9 cellular contexts compared by ENCODE assay signal in genomic region chrX:136204571-136204970, GRCh38. TPM values are rescaled to one million over a fixed set of nuclear protein-coding genes. Genes with fewer than 3 reads are reported as not detected.
DNase-seq lines count a peak whose midpoint lies in the region; ATAC-seq and TF ChIP-seq lines count a peak whose summit lies in the region.
"Had no signal": no experiment of that assay in that cellular context is flagged by ENCODE, and none has a peak within 500 bp of the region (broad histone marks: within the 10 kb centered on the region; RNA-seq: fewer than 3 reads in every experiment).

No MANE protein-coding gene starts in this region.

- DNase-seq in NCI-H748 (lab: John Stamatoyannopoulos, UW; ENCODE audit: unreplicated experiment) (peak; percentile 27), NCI-H748 treated with DMSO at 0.1 percent for 48 hours (lab: John Stamatoyannopoulos, UW) (no peak), ascending aorta (ENCODE audit: low spot score in 2 of 2) (peak in 1 of 2 donors; percentile 84), right cardiac atrium (peak in 2 of 3 donors; percentile 58 to 61), stomach (no peak), MM.1S (no peak), NCI-H526 (lab: John Stamatoyannopoulos, UW) (no peak)
- DNase-seq: KG1 had no signal

- no peak for TF ChIP-seq POLR2A in stomach (IDR thresholded peaks at IDR 0.05)

- peaks cover 14 to 38% of the 10 kb centered on the region in 2 donors for H3K4me1 ChIP-seq in ascending aorta
- peaks cover 1% of the 10 kb centered on the region for H3K4me1 ChIP-seq in right cardiac atrium (ENCODE audit: control insufficient read depth, insufficient read depth, low read length)
- peaks cover 0 to 36% (median 26%) of the 10 kb centered on the region in 4 donors for H3K4me1 ChIP-seq in stomach
- peaks cover 18% of the 10 kb centered on the region for H3K4me1 ChIP-seq in MM.1S (ENCODE audit: low read length)

- H3K9ac ChIP-seq in MM.1S (ENCODE audit: low read length) = no peak overlapping the region

- intact Hi-C loops in ascending aorta (cut with DNase I) (no loop called here), right cardiac atrium (cut with DNase I) (loop anchor here in 1 of 4 donors (10.0 kb wide), 1 partner anchor 180 kb away; no protein-coding TSS in a partner anchor), stomach (cut with DNase I; ENCODE audit: low total_unique reads) (no loop called here)

- H2AFZ ChIP-seq in MM.1S (ENCODE audit: low read length) = no peak overlapping the region

- H3K9me3 ChIP-seq in ascending aorta = no peaks in the 10 kb centered on the region
- H3K9me3 ChIP-seq in right cardiac atrium (ENCODE audit: control insufficient read depth, low read length) = no peaks in the 10 kb centered on the region
- H3K9me3 ChIP-seq in stomach = no peaks in the 10 kb centered on the region
- no peaks in the 10 kb centered on the region for H3K9me3 ChIP-seq in MM.1S (replicated peaks; ENCODE audit: insufficient read depth, low read length)

- H3K27me3 ChIP-seq in ascending aorta = no peaks in the 10 kb centered on the region
- H3K27me3 ChIP-seq in right cardiac atrium (ENCODE audit: control insufficient read depth, insufficient read depth) = no peaks in the 10 kb centered on the region
- peaks cover 0 to 7% (median 0%) of the 10 kb centered on the region in 3 donors for H3K27me3 ChIP-seq in stomach
- H3K27me3 ChIP-seq in MM.1S (replicated peaks; ENCODE audit: insufficient read depth, low read length) = no peaks in the 10 kb centered on the region

- TF ChIP-seq CTCF in ascending aorta (IDR thresholded peaks at IDR 0.05) (no peak), stomach (IDR thresholded peaks at IDR 0.05) (no peak), MM.1S (IDR thresholded peaks at IDR 0.05; ENCODE audit: low read length) (no peak)

- H3K36me3 ChIP-seq in ascending aorta (peaks cover 22 to 28% of the 10 kb centered on the region in 2 donors), stomach (peaks cover 0 to 24% (median 17%) of the 10 kb centered on the region in 4 donors), MM.1S (replicated peaks; ENCODE audit: insufficient read depth, low read length) (no peaks in the 10 kb centered on the region)

- H3K27ac ChIP-seq in ascending aorta (peak overlapping the region; percentile 45 to 60), right cardiac atrium (ENCODE audit: low read length) (peak overlapping the region; percentile 83), stomach (peak overlapping the region; percentile 48 to 84 (median 74)), MM.1S (ENCODE audit: low read length) (no peak overlapping the region)

- ATAC-seq in right cardiac atrium (peak; percentile 70 to 87), GM21786 (IDR thresholded peaks at IDR 0.05; ENCODE audit: unreplicated experiment) (no peak)

- H3K4me2 ChIP-seq in MM.1S (ENCODE audit: low read depth, low read length) = no peak overlapping the region

- peaks cover 8% of the 10 kb centered on the region; the same call in 1 of the 2 replicates for H3K79me2 ChIP-seq in MM.1S (ENCODE audit: low read length)

- no peaks in the 10 kb centered on the region for H3F3A ChIP-seq in MM.1S (ENCODE audit: insufficient read depth, low read length)

- no peak for TF ChIP-seq EP300 in stomach (IDR thresholded peaks at IDR 0.05)

- no peaks in the 10 kb centered on the region for H3K9me2 ChIP-seq in MM.1S (replicated peaks; ENCODE audit: insufficient read depth, low read length)

- H3K4me3 ChIP-seq in ascending aorta (peak overlapping the region in 1 of 2 donors; percentile 51), right cardiac atrium (ENCODE audit: low read length) (peak overlapping the region; percentile 40), stomach (peak overlapping the region in 3 of 4 donors; percentile 3 to 17 (median 11)), MM.1S (ENCODE audit: low read length) (no peak overlapping the region)

- H4K20me1 ChIP-seq in MM.1S (ENCODE audit: insufficient read depth, low read length) = no peaks in the 10 kb centered on the region

- WGBS in right cardiac atrium = 8% methylated on average over 2 of the region's 2 CpGs
- 18 to 39% (median 29%) methylated on average over 2 of the region's 2 CpGs for WGBS in stomach, 5 donors

RNA-seq across cellular contexts. Expression of gene MAP7D3, which starts 46.6 kb away (rescaled TPM):
- total RNA-seq in ascending aorta = 7.9 TPM
- total RNA-seq in right cardiac atrium = 10 to 100 TPM in 3 of 4 donors, 1 to 10 TPM in 1; 8.7 to 13.8 (median 12.0) TPM
- polyA plus RNA-seq in right cardiac atrium = 5.9 TPM
- 10 to 100 TPM in 2 of 5 donors, 1 to 10 TPM in 3; 2.2 to 14.1 (median 9.9) TPM for total RNA-seq in stomach
- 1 to 10 TPM; 2.4 to 3.7 (median 3.1) TPM for polyA plus RNA-seq in stomach

RNA-seq across cellular contexts. Expression of gene FHL1, which starts 57.2 kb away (rescaled TPM):
- 850 TPM for total RNA-seq in ascending aorta
- total RNA-seq in right cardiac atrium = 100 to 1,000 TPM; 255 to 871 (median 312) TPM
- polyA plus RNA-seq in right cardiac atrium = 442 TPM
- 1,000 to 10,000 TPM in 1 of 5 donors, 100 to 1,000 TPM in 4; 101 to 1,286 (median 650) TPM for total RNA-seq in stomach
- polyA plus RNA-seq in stomach = 100 to 1,000 TPM; 147 to 325 (median 211) TPM

Comparison
In these comparisons a context has a peak if more than half of its experiments do, and no peak if none do; other contexts are left out.
1. DNase-seq: peak in NCI-H748 (single experiment) and right cardiac atrium (2 of 3); none in NCI-H748 treated with DMSO at 0.1 percent for 48 hours (single experiment), stomach (single experiment), MM.1S (single experiment) and NCI-H526 (0 of 2).